In genomic region chr2:50951416-50951815, GRCh38 we compare ENCODE assay signal across 1 cellular context.
TF ChIP-seq lines count a peak whose summit lies in the region.

No MANE protein-coding gene starts in this region.

TF ChIP-seq in IMR-90, 13 proteins besides CTCF, POLR2A, EP300 and RAD21:
- TF ChIP-seq RFX5 (IDR thresholded peaks at IDR 0.05; ENCODE audit: low read depth, low read length) (no peak), USF2 (IDR thresholded peaks at IDR 0.05; ENCODE audit: low read depth, low read length) (no peak), SMC3 (IDR thresholded peaks at IDR 0.05; ENCODE audit: low read depth, low read length) (no peak), CHD1 (IDR thresholded peaks at IDR 0.05; ENCODE audit: low read depth, low read length) (no peak), NFE2L2 (IDR thresholded peaks at IDR 0.05; ENCODE audit: low read depth, low read length) (no peak), BHLHE40 (IDR thresholded peaks at IDR 0.05; ENCODE audit: low read depth, low read length) (no peak), MXI1 (IDR thresholded peaks at IDR 0.05; ENCODE audit: borderline replicate concordance, low read depth, low read length) (no peak), ELK1 (IDR thresholded peaks at IDR 0.05; ENCODE audit: borderline replicate concordance, low read depth, low read length) (no peak), RCOR1 (IDR thresholded peaks at IDR 0.05; ENCODE audit: insufficient replicate concordance, low read length) (no peak)
TF ChIP-seq in IMR-90: peak in this region for 0.
